22 cellular contexts compared by ENCODE assay signal in genomic region chrX:118564498-118564897, GRCh38.
"Had no signal": no experiment of that assay in that cellular context is flagged by ENCODE, and none has a peak within 500 bp of the region (broad histone marks: within the 10 kb centered on the region; RNA-seq: fewer than 3 reads in every experiment).

No MANE protein-coding gene starts in this region.

- H3K9me3 ChIP-seq: heart left ventricle, pancreas, psoas muscle, right atrium auricular region, spleen, stomach, suprapubic skin, transverse colon had no signal

- H3K36me3 ChIP-seq: pancreas, right atrium auricular region, suprapubic skin, transverse colon had no signal

- H3K9me3 Mint-ChIP-seq: activated naive CD4-positive, alpha-beta T cell treated with anti-CD3 and anti-CD28 coated beads, Interleukin-2, amount 50 U/mL, for 72 hours had no signal

- H3K27ac Mint-ChIP-seq: nephron progenitor cell, T-helper 17 cell had no signal

- DNase-seq: activated CD4-positive, alpha-beta T cell treated with anti-CD3 and anti-CD28 coated beads, Interleukin-2, amount 50 U/mL, for 4 hours; activated T-cell treated with anti-CD3 and anti-CD28 coated beads for 4 hours; amniotic stem cell; cerebellar nuclear complex; heart left ventricle; left ventricle myocardium superior; mammary epithelial cell; midbrain; nephron progenitor cell; pancreas; psoas muscle; spleen; stimulated activated CD4-positive, alpha-beta T cell treated with anti-CD3 and anti-CD28 coated beads, Interleukin-4, amount 100 ng/mL, for 24 hours; stomach; T-helper 17 cell; transverse colon had no signal

- ATAC-seq: activated CD4-positive, CD25-positive, alpha-beta regulatory T cell treated with anti-CD3 and anti-CD28 coated beads, Interleukin-2, amount 50 U/mL, for 24 hours; activated naive CD4-positive, alpha-beta T cell treated with anti-CD3 and anti-CD28 coated beads, Interleukin-2, amount 50 U/mL, for 72 hours; heart left ventricle; left ventricle myocardium superior; pancreas; psoas muscle; T-helper 17 cell had no signal

- H3K27ac ChIP-seq: coronary artery, heart left ventricle, pancreas, psoas muscle, right atrium auricular region, spleen, stomach, suprapubic skin, transverse colon, VCaP had no signal

- H3K4me3 Mint-ChIP-seq: nephron progenitor cell, T-helper 17 cell had no signal

- H3K27me3 Mint-ChIP-seq: T-helper 17 cell had no signal

- H3K4me1 ChIP-seq: heart left ventricle, pancreas, psoas muscle, right atrium auricular region, spleen, stomach, suprapubic skin, transverse colon had no signal

- H3K4me3 ChIP-seq: coronary artery, heart left ventricle, pancreas, psoas muscle, right atrium auricular region, spleen, stomach, suprapubic skin, transverse colon had no signal

- H3K27me3 ChIP-seq: right atrium auricular region, spleen, stomach, suprapubic skin, transverse colon had no signal
